Comparison of ENCODE assay signal across 8 cellular contexts in the genomic region with DNA sequence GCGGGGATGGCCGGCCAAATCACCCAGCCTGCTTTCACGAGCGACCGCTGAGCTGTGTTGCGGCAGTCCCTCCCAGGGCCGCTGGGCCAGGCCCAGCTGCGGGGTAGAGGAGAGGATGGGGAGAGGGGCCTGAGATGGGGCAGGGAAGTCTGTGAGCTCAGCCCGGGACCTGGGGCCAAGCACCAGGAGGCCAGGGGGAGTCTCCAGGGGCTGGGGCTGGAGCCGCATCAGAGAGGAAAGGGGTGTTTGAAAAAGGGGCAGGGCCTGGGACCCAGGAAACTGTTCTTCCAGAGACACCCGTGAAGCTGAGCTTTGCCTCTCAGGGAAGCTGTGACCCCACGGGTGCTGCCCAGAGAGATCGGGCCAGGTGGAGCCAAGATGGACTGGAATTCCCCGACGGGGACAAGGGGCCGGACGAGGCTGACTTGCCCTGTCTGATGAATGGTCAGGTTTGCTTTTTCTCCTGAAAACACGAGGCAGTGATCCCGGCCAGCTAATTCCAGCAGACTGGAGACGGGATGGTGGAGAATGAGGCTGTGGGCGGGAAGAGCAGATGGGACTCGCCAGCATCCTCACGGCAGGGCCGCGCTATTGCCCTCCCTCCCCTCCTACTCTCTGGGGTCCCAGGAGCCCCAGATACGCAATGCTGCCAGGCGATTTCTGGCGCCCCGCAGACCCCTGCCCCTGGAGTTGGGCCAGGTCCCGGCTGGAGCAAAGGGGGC. TPM values are rescaled to one million over a fixed set of nuclear protein-coding genes. Genes with fewer than 3 reads are reported as not detected.
A peak's percentile ranks its signal among the peaks of the same experiment; 100 is the strongest.
DNase-seq lines count a peak whose midpoint lies in the region; ATAC-seq and TF ChIP-seq lines count a peak whose summit lies in the region.

No MANE protein-coding gene starts in this region.

- H3K4me1 ChIP-seq in duodenal mucosa (ENCODE audit: control insufficient read depth in 1 of 2, insufficient read depth in 2 of 2, low read length in 2 of 2) (peaks cover 6 to 18% of the 10 kb centered on the region in 2 donors), muscle layer of colon (ENCODE audit: insufficient read depth, low read length) (peaks cover 23% of the 10 kb centered on the region), vagina (peaks cover 51% of the 10 kb centered on the region)

- TF ChIP-seq POLR2A in vagina (IDR thresholded peaks at IDR 0.05), result no peak

- H3K27ac ChIP-seq in duodenal mucosa (ENCODE audit: low read depth, low read length) (peak overlapping the region; percentile 86), muscle layer of colon (ENCODE audit: low read depth, low read length) (peak overlapping the region; percentile 67), vagina (peak overlapping the region; percentile 98)

- DNase-seq in Right ventricle myocardium inferior (ENCODE audit: missing footprints) (peak; percentile 73), cardiac septum (ENCODE audit: low spot score) (no peak), vagina (ENCODE audit: extremely low spot score in 2 of 2) (no peak), SKM-1 (lab: John Stamatoyannopoulos, UW; ENCODE audit: unreplicated experiment) (no peak), NCI-H510A (lab: John Stamatoyannopoulos, UW) (no peak)
- no peak for DNase-seq in stimulated activated naive CD4-positive, alpha-beta T cell treated with Interleukin-2 at 50 U/mL for 16 hours (lab: John Stamatoyannopoulos, UW)

- intact Hi-C loops in Right ventricle myocardium inferior (cut with DNase I) (loop anchor here (2.0 kb wide), 2 partner anchors 40 to 46 kb away; partner anchors contain the start of gene COL18A1), cardiac septum (cut with DNase I) (loop anchor here (1.0 to 2.0 kb wide), 3 partner anchors 46 to 70 kb away; no protein-coding TSS in a partner anchor), vagina (cut with DNase I) (no loop called here)

- H3K4me3 ChIP-seq in duodenal mucosa (ENCODE audit: low read depth in 1 of 2, low read length in 2 of 2) (no peak overlapping the region), muscle layer of colon (ENCODE audit: low read depth in 1 of 2, low read length in 2 of 2) (no peak overlapping the region), vagina (peak overlapping the region; percentile 6 to 9)

- no peaks in the 10 kb centered on the region for H3K36me3 ChIP-seq in duodenal mucosa (ENCODE audit: control insufficient read depth in 1 of 2, insufficient read depth in 2 of 2, low read length in 2 of 2)
- H3K36me3 ChIP-seq in muscle layer of colon (ENCODE audit: insufficient read depth, low read length), result no peaks in the 10 kb centered on the region
- no peaks in the 10 kb centered on the region for H3K36me3 ChIP-seq in vagina

- ATAC-seq in Right ventricle myocardium inferior, result peak; percentile 55

- TF ChIP-seq CTCF in vagina (IDR thresholded peaks at IDR 0.05), result no peak

- H3K9me3 ChIP-seq in duodenal mucosa (ENCODE audit: control insufficient read depth in 1 of 2, low read length in 2 of 2) (no peaks in the 10 kb centered on the region), muscle layer of colon (ENCODE audit: low read length) (no peaks in the 10 kb centered on the region), vagina (no peaks in the 10 kb centered on the region)

- H3K27me3 ChIP-seq in duodenal mucosa (ENCODE audit: control insufficient read depth in 1 of 2, insufficient read depth in 2 of 2, low read length in 2 of 2) (no peaks in the 10 kb centered on the region), muscle layer of colon (ENCODE audit: control insufficient read depth in 1 of 2, insufficient read depth in 2 of 2, low read length in 2 of 2) (no peaks in the 10 kb centered on the region), vagina (no peaks in the 10 kb centered on the region)

- H3K9ac ChIP-seq in duodenal mucosa (ENCODE audit: low read depth in 1 of 2, low read length in 2 of 2) (no peak overlapping the region), muscle layer of colon (ENCODE audit: low read length) (no peak overlapping the region)

RNA-seq across cellular contexts. Expression of gene COL18A1, which starts 40.3 kb away (rescaled TPM):
- total RNA-seq in Right ventricle myocardium inferior (51.6 TPM), cardiac septum (77.0 TPM), vagina (86.7 TPM)

Comparison
In these comparisons a context has a peak if more than half of its experiments do, and no peak if none do; other contexts are left out.
1. H3K4me3 ChIP-seq: peak in vagina (2 of 2); none in duodenal mucosa (0 of 2) and muscle layer of colon (0 of 2).
2. Peak in every context shown above with its lines, with median percentiles within 50 percentile points of each other: H3K27ac ChIP-seq.